17 cellular contexts compared by ENCODE assay signal in genomic region chr4:657338-658030, GRCh38. TPM values are rescaled to one million over a fixed set of nuclear protein-coding genes. Genes with fewer than 3 reads are reported as not detected.
A peak's percentile ranks its signal among the peaks of the same experiment; 100 is the strongest.
DNase-seq lines count a peak whose midpoint lies in the region; ATAC-seq, FAIRE-seq and TF ChIP-seq lines count a peak whose summit lies in the region.
"Had no signal": no experiment of that assay in that cellular context is flagged by ENCODE, and none has a peak within 500 bp of the region (broad histone marks: within the 10 kb centered on the region; RNA-seq: fewer than 3 reads in every experiment).

No MANE protein-coding gene starts in this region.

- ATAC-seq in heart left ventricle = no peak
- no peak for ATAC-seq in heart right ventricle
- ATAC-seq in mucosa of descending colon = no peak
- ATAC-seq in GM18502 (IDR thresholded peaks at IDR 0.05; ENCODE audit: poor library complexity, unreplicated experiment) = no peak
- ATAC-seq: Panc1 had no signal

- TF ChIP-seq CTCF in heart left ventricle (IDR thresholded peaks at IDR 0.05) = no peak
- TF ChIP-seq CTCF in heart right ventricle (IDR thresholded peaks at IDR 0.05) = no peak
- no peak for TF ChIP-seq CTCF in dorsolateral prefrontal cortex (IDR thresholded peaks at IDR 0.05 in 54 of 56, conservative IDR thresholded peaks at IDR 0.05 in 2 of 56; ENCODE audit: low read depth in 1 of 56, partially characterized antibody in 56 of 56)
- TF ChIP-seq CTCF in mucosa of descending colon (IDR thresholded peaks at IDR 0.05) = no peak
- no peak for TF ChIP-seq CTCF in WERI-Rb-1 (IDR thresholded peaks at IDR 0.05; ENCODE audit: low read depth, low read length)

- H3K36me3 ChIP-seq in heart left ventricle (no peaks in the 10 kb centered on the region), heart right ventricle (no peaks in the 10 kb centered on the region), mucosa of descending colon (ENCODE audit: low read depth) (no peaks in the 10 kb centered on the region), WERI-Rb-1 (peaks cover 29% of the 10 kb centered on the region)

- 76 to 79% (median 78%) methylated on average over 23 to 29 of the region's 29 CpGs for WGBS in heart left ventricle, 4 donors
- 78 to 82% methylated on average over 27 to 29 of the region's 29 CpGs for WGBS in heart right ventricle, 2 donors

- no peak for TF ChIP-seq POLR2A in heart left ventricle (IDR thresholded peaks at IDR 0.05)

- DNase-seq in heart left ventricle (peak in 3 of 5 donors; percentile 24 to 46 (median 27)), heart right ventricle (no peak), dorsolateral prefrontal cortex (peak in 1 of 10 donors; percentile 37), mucosa of descending colon (peak in 2 of 3 donors; percentile 12 to 34), RPMI8226 (no peak), urothelium cell line (ENCODE audit: low spot score) (no peak), WERI-Rb-1 (no peak)
- DNase-seq: COR-L47, DMS153, EL, IMR-90, NCI-H1417, NCI-H1930, NCI-H510A, NCI-H82 had no signal

- H3K27ac ChIP-seq in heart left ventricle (no peak overlapping the region), heart right ventricle (no peak overlapping the region), dorsolateral prefrontal cortex (peak overlapping the region in 47 of 59 donors; percentile 12 to 98 (median 95)), WERI-Rb-1 (no peak overlapping the region)

- H3K4me3 ChIP-seq in heart left ventricle (no peak overlapping the region), heart right ventricle (no peak overlapping the region), dorsolateral prefrontal cortex (no peak overlapping the region), mucosa of descending colon (no peak overlapping the region), WERI-Rb-1 (ENCODE audit: low read depth, low read length) (no peak overlapping the region)

- intact Hi-C loops in heart left ventricle (cut with DNase I) (no loop called here), heart right ventricle (cut with DNase I) (no loop called here), dorsolateral prefrontal cortex (cut with DNase I) (no loop called here), mucosa of descending colon (cut with DNase I, micrococcal nuclease) (no loop called here)

- H3K9me3 ChIP-seq in heart left ventricle (no peaks in the 10 kb centered on the region), heart right ventricle (no peaks in the 10 kb centered on the region), mucosa of descending colon (no peaks in the 10 kb centered on the region), WERI-Rb-1 (ENCODE audit: severe bottlenecking) (no peaks in the 10 kb centered on the region)

- FAIRE-seq in urothelium cell line (lab: Jason Lieb, UNC) = no peak

- no peaks in the 10 kb centered on the region for H3K4me1 ChIP-seq in heart left ventricle
- no peaks in the 10 kb centered on the region for H3K4me1 ChIP-seq in heart right ventricle
- H3K4me1 ChIP-seq in mucosa of descending colon (ENCODE audit: low read depth) = no peaks in the 10 kb centered on the region

- H3K27me3 ChIP-seq in heart left ventricle (no peaks in the 10 kb centered on the region), heart right ventricle (peaks cover 0 to 28% (median 0%) of the 10 kb centered on the region in 7 donors), dorsolateral prefrontal cortex (no peaks in the 10 kb centered on the region), WERI-Rb-1 (ENCODE audit: insufficient read depth, low read depth, severe bottlenecking) (no peaks in the 10 kb centered on the region)

RNA-seq across cellular contexts. Expression of gene ATP5ME, which starts 16.6 kb away (rescaled TPM):
- total RNA-seq in heart left ventricle = 100 to 1,000 TPM; 210 to 906 (median 800) TPM
- 1,000 to 10,000 TPM in 1 of 2 donors, 100 to 1,000 TPM in 1; 552 to 2,413 TPM for polyA plus RNA-seq in heart left ventricle
- 1,000 to 10,000 TPM in 5 of 10 donors, 100 to 1,000 TPM in 5; 651 to 1,196 (median 982) TPM for total RNA-seq in heart right ventricle
- polyA plus RNA-seq in heart right ventricle = 1,000 to 10,000 TPM in 1 of 2 donors, 100 to 1,000 TPM in 1; 999 to 4,239 TPM
- total RNA-seq in dorsolateral prefrontal cortex = 100 to 1,000 TPM; 167 to 373 (median 261) TPM
- 100 to 1,000 TPM; 330 to 467 (median 399) TPM for total RNA-seq in mucosa of descending colon

RNA-seq across cellular contexts. Expression of gene MYL5, which starts 16.9 kb away (rescaled TPM):
- total RNA-seq in heart left ventricle = 10 to 100 TPM in 2 of 9 donors, 1 to 10 TPM in 7; 1.4 to 12.9 (median 5.6) TPM
- polyA plus RNA-seq in heart left ventricle = 1 to 10 TPM; 2.0 to 4.4 TPM
- total RNA-seq in heart right ventricle = 1 to 10 TPM; 4.0 to 7.5 (median 6.1) TPM
- 1 to 10 TPM; 3.3 to 8.1 TPM for polyA plus RNA-seq in heart right ventricle
- 10 to 100 TPM in 92 of 120 experiments, 1 to 10 TPM in 28; 5.0 to 32.6 (median 13.8) TPM for total RNA-seq in dorsolateral prefrontal cortex
- total RNA-seq in mucosa of descending colon = 10 to 100 TPM; 26.1 to 52.5 (median 50.7) TPM

RNA-seq across cellular contexts. Expression of gene SLC49A3, which starts 31.5 kb away (rescaled TPM):
- 10 to 100 TPM in 3 of 9 donors, 1 to 10 TPM in 6; 5.6 to 20.5 (median 8.9) TPM for total RNA-seq in heart left ventricle
- polyA plus RNA-seq in heart left ventricle = 1 to 10 TPM; 5.2 to 9.8 TPM
- 10 to 100 TPM in 9 of 10 donors, 1 to 10 TPM in 1; 9.8 to 16.9 (median 12.3) TPM for total RNA-seq in heart right ventricle
- 10 to 100 TPM in 1 of 2 donors, 1 to 10 TPM in 1; 8.8 to 28.5 TPM for polyA plus RNA-seq in heart right ventricle
- total RNA-seq in dorsolateral prefrontal cortex = 10 to 100 TPM in 10 of 120 experiments, 1 to 10 TPM in 110; 2.7 to 12.4 (median 5.8) TPM
- 10 to 100 TPM in 2 of 3 donors, 1 to 10 TPM in 1; 9.9 to 14.1 (median 11.5) TPM for total RNA-seq in mucosa of descending colon

RNA-seq across cellular contexts. Expression of gene PDE6B, which starts 32.1 kb away (rescaled TPM):
- total RNA-seq in heart left ventricle (1 to 10 TPM in 8 of 9 donors, under 1 TPM in 1; 0.98 to 8.4 (median 3.6) TPM), heart right ventricle (1 to 10 TPM; 1.8 to 6.2 (median 4.4) TPM), dorsolateral prefrontal cortex (10 to 100 TPM in 116 of 120 experiments, 1 to 10 TPM in 4; 6.4 to 96.3 (median 26.0) TPM), mucosa of descending colon (1 to 10 TPM; 1.0 to 2.9 (median 1.2) TPM)
- polyA plus RNA-seq in heart left ventricle (1 to 10 TPM in 1 of 2 donors, under 1 TPM in 1; 0.61 to 1.9 TPM), heart right ventricle (1 to 10 TPM in 1 of 2 donors, under 1 TPM in 1; 0.73 to 2.0 TPM)
- polyA plus RNA-seq: IMR-90 had no signal

RNA-seq across cellular contexts. Expression of gene PCGF3, which starts 48.1 kb away (rescaled TPM):
- total RNA-seq in heart left ventricle (10 to 100 TPM; 16.2 to 45.7 (median 21.8) TPM), heart right ventricle (10 to 100 TPM; 17.5 to 26.1 (median 20.9) TPM), dorsolateral prefrontal cortex (10 to 100 TPM; 32.0 to 54.7 (median 45.0) TPM), mucosa of descending colon (10 to 100 TPM; 45.5 to 66.9 (median 56.7) TPM)
- polyA plus RNA-seq in heart left ventricle (10 to 100 TPM; 24.7 to 26.6 TPM), heart right ventricle (10 to 100 TPM; 21.7 to 50.8 TPM)

Comparison
In these comparisons a context has a peak if more than half of its experiments do, and no peak if none do; other contexts are left out.
1. DNase-seq: peak in heart left ventricle (3 of 5) and mucosa of descending colon (2 of 3); none in heart right ventricle (0 of 2), RPMI8226 (single experiment), urothelium cell line (single experiment) and WERI-Rb-1 (single experiment).
2. H3K27ac ChIP-seq: peak in dorsolateral prefrontal cortex (47 of 59); none in heart left ventricle (0 of 12), heart right ventricle (0 of 10) and WERI-Rb-1 (single experiment).